17 cellular contexts compared by ENCODE assay signal in the genomic region with DNA sequence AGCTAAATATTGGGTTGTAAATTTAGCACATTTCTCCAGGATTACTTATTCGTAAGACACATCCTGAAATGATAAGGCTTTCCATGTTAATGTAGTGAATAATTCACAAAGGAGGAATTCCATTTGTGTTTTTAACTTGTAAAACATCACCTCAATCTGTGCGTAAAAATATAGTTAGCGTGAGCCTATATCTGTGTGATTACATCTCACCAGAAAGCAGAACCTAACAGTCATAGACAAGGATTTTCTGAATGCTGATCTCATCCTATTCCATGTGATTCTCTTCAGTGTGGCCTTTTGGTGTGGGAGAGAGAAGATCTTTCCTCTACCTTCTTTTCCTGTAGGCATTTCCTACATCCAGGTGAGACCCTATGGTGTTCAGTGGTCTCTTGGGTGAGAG.
"Had no signal": no experiment of that assay in that cellular context is flagged by ENCODE, and none has a peak within 500 bp of the region (broad histone marks: within the 10 kb centered on the region; RNA-seq: fewer than 3 reads in every experiment).

No MANE protein-coding gene starts in this region.

- H3K4me3 ChIP-seq: gastrocnemius medialis, left ventricle myocardium inferior, ovary, thyroid gland, uterus had no signal

- H3K36me3 Mint-ChIP-seq: memory B cell had no signal

- H3K27me3 ChIP-seq: gastrocnemius medialis, ovary, thyroid gland, uterus had no signal

- H3K4me3 Mint-ChIP-seq: activated B cell treated with CpG ODN at 0.5 μM for 24 hours; activated CD4-positive, alpha-beta T cell treated with anti-CD3 and anti-CD28 coated beads, Interleukin-2, amount 10 ng/mL, durations not matched to agents 24 days and 14 days; activated naive CD4-positive, alpha-beta T cell treated with anti-CD3 and anti-CD28 coated beads for 36 hours; brain; memory B cell; nephron progenitor cell; stimulated activated naive CD8-positive, alpha-beta T cell treated with anti-CD3 and anti-CD28 coated beads, Interleukin-15, amount 100 ng/mL, for 72 hours; T-helper 1 cell treated with Interleukin-12 subunit alpha and Interleukin-12 subunit beta and Interleukin-4 antibody, amounts not matched to agents 30 μg/mL and 1 μg/mL, for 36 hours had no signal

- H3K27ac ChIP-seq: gastrocnemius medialis, ovary, thyroid gland, uterus had no signal

- H3K36me3 ChIP-seq: gastrocnemius medialis, left ventricle myocardium inferior, ovary, thyroid gland, uterus had no signal

- H3K27ac Mint-ChIP-seq: activated B cell treated with CpG ODN at 0.5 μM for 24 hours; activated CD4-positive, alpha-beta T cell treated with anti-CD3 and anti-CD28 coated beads, Interleukin-2, amount 10 ng/mL, durations not matched to agents 24 days and 14 days; activated naive CD4-positive, alpha-beta T cell treated with anti-CD3 and anti-CD28 coated beads for 36 hours; memory B cell; nephron progenitor cell; stimulated activated naive CD8-positive, alpha-beta T cell treated with anti-CD3 and anti-CD28 coated beads, Interleukin-15, amount 100 ng/mL, for 72 hours; T-helper 1 cell treated with Interleukin-12 subunit alpha and Interleukin-12 subunit beta and Interleukin-4 antibody, amounts not matched to agents 30 μg/mL and 1 μg/mL, for 36 hours had no signal

- ATAC-seq: gastrocnemius medialis; stimulated activated naive CD8-positive, alpha-beta T cell treated with anti-CD3 and anti-CD28 coated beads, Interleukin-15, amount 100 ng/mL, for 72 hours had no signal

- DNase-seq: activated B cell treated with CpG ODN at 0.5 μM for 24 hours; activated CD4-positive, alpha-beta T cell treated with anti-CD3 and anti-CD28 coated beads, Interleukin-2, amount 10 ng/mL, durations not matched to agents 24 days and 14 days; activated naive CD4-positive, alpha-beta T cell treated with anti-CD3 and anti-CD28 coated beads for 36 hours; cerebellar nuclear complex; gastrocnemius medialis; islet precursor cell; left ventricle myocardium inferior; nephron progenitor cell; ovary; stimulated activated CD4-positive, alpha-beta T cell treated with anti-CD3 and anti-CD28 coated beads, Interleukin-15, amount 100 ng/mL, for 24 hours; stimulated activated CD4-positive, alpha-beta T cell treated with anti-CD3 and anti-CD28 coated beads, Interleukin-4, amount 100 ng/mL, for 24 hours; stimulated activated naive CD8-positive, alpha-beta T cell treated with anti-CD3 and anti-CD28 coated beads, Interleukin-15, amount 100 ng/mL, for 72 hours; thyroid gland; uterus had no signal

- H3K27me3 Mint-ChIP-seq: brain; stimulated activated naive CD8-positive, alpha-beta T cell treated with anti-CD3 and anti-CD28 coated beads, Interleukin-15, amount 100 ng/mL, for 72 hours had no signal

- H3K9me3 ChIP-seq: gastrocnemius medialis, left ventricle myocardium inferior, ovary, thyroid gland, uterus had no signal

- H3K9me3 Mint-ChIP-seq: activated B cell treated with CpG ODN at 0.5 μM for 24 hours; activated CD4-positive, alpha-beta T cell treated with anti-CD3 and anti-CD28 coated beads, Interleukin-2, amount 10 ng/mL, durations not matched to agents 24 days and 14 days; activated naive CD4-positive, alpha-beta T cell treated with anti-CD3 and anti-CD28 coated beads for 36 hours; brain; memory B cell; nephron progenitor cell; stimulated activated naive CD8-positive, alpha-beta T cell treated with anti-CD3 and anti-CD28 coated beads, Interleukin-15, amount 100 ng/mL, for 72 hours; T-helper 1 cell treated with Interleukin-12 subunit alpha and Interleukin-12 subunit beta and Interleukin-4 antibody, amounts not matched to agents 30 μg/mL and 1 μg/mL, for 36 hours had no signal
